9 cellular contexts compared by ENCODE assay signal in the genomic region with DNA sequence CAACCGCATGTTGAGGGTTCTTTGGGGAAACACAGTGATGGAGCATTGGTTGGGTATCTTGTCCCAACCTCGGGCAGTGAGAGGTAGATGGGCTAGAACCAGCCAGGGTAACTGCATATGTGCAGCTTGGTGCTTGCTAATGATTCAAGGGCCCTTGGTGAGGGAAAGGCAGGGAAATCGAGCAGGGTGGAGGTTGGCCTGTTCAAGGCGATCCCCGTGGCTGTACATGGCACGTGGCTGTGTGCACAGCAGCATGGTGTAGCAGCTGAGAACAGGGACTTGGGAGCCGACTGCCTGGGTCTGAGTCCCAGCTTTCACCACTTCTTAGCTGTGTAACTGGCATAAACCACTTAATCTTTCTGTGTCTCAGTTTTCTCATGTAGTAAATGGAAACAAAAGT. TPM values are rescaled to one million over a fixed set of nuclear protein-coding genes. Genes with fewer than 3 reads are reported as not detected.
"Had no signal": no experiment of that assay in that cellular context is flagged by ENCODE, and none has a peak within 500 bp of the region (broad histone marks: within the 10 kb centered on the region; RNA-seq: fewer than 3 reads in every experiment).

No MANE protein-coding gene starts in this region.

- H3K4me3 ChIP-seq: GM12878 had no signal

- DNase-seq: GDM1, GF-D8 had no signal

- ATAC-seq: GM12878 had no signal

- FAIRE-seq: G401.6, GM12878, GM12891, GM12892, GM18507, GM19239 had no signal

RNA-seq across cellular contexts. Expression of a gene that starts 45.5 kb away (rescaled TPM):
- total RNA-seq: G401 had no signal
